In genomic region chr1:67685558-67686271, GRCh38 we compare ENCODE assay signal across 8 cellular contexts. TPM values are rescaled to one million over a fixed set of nuclear protein-coding genes. Genes with fewer than 3 reads are reported as not detected.
DNase-seq lines count a peak whose midpoint lies in the region; ATAC-seq lines count a peak whose summit lies in the region.

No MANE protein-coding gene starts in this region.

- peak overlapping the region; percentile 99 for H4K8ac ChIP-seq in mesenchymal stem cell (ENCODE audit: low read length)

- peaks cover 39% of the 10 kb centered on the region for H3K4me1 Mint-ChIP-seq in activated CD4-positive, alpha-beta T cell treated with anti-CD3 and anti-CD28 coated beads, Interleukin-2, amount 10 ng/mL, durations not matched to agents 7 days and 5 days

- peak overlapping the region; percentile 91 for H2BK120ac ChIP-seq in mesenchymal stem cell (ENCODE audit: low read depth, low read length)

- POLR2A ChIA-PET in activated CD4-positive, alpha-beta T cell treated with anti-CD3 and anti-CD28 coated beads, Interleukin-2, amount 10 ng/mL, durations not matched to agents 7 days and 5 days (lab: Charles Lee) = interaction anchor here (0.5 to 0.6 kb wide), 2 partner anchors 10 to 654 kb away, joined by 3 read pairs; no protein-coding TSS in a partner anchor

- 0% methylated on average over 66 of the region's 66 CpGs for WGBS in ectodermal cell, 2 experiments
- WGBS in mesenchymal stem cell = under 1% methylated on average over 55 of the region's 66 CpGs

- H3K36me3 ChIP-seq in ectodermal cell (ENCODE audit: control insufficient read depth, insufficient read depth, low read length) = peaks cover 4% of the 10 kb centered on the region
- H3K36me3 ChIP-seq in mesenchymal stem cell (ENCODE audit: control insufficient read depth in 1 of 2, insufficient read depth in 2 of 2, low read depth in 1 of 2, low read length in 2 of 2) = peaks cover 4 to 36% of the 10 kb centered on the region in 2 experiments

- peak overlapping the region; percentile 89 to 91 for H3K4ac ChIP-seq in mesenchymal stem cell (ENCODE audit: low read depth in 1 of 2, low read length in 2 of 2)

- H3K27ac ChIP-seq in ectodermal cell (ENCODE audit: insufficient read depth, low read depth, low read length, poor library complexity, severe bottlenecking) (peak overlapping the region; percentile 96), mesenchymal stem cell (ENCODE audit: low read length, poor library complexity, severe bottlenecking) (peak overlapping the region; percentile 94)

- H3K4me1 ChIP-seq in ectodermal cell (ENCODE audit: control insufficient read depth, insufficient read depth, low read length) (peaks cover 25% of the 10 kb centered on the region), mesenchymal stem cell (ENCODE audit: control insufficient read depth, insufficient read depth, low read depth, low read length) (peaks cover 5% of the 10 kb centered on the region)

- H3K9ac ChIP-seq in mesenchymal stem cell (ENCODE audit: low read length) = peak overlapping the region; percentile 98

- peak overlapping the region; percentile 97 to 98 for H3K18ac ChIP-seq in mesenchymal stem cell (ENCODE audit: low read depth in 1 of 2, low read length in 2 of 2)

- H3K4me3 ChIP-seq in ectodermal cell (ENCODE audit: insufficient read depth, low read depth, low read length) = peak overlapping the region; percentile 100
- H3K4me3 ChIP-seq in mesenchymal stem cell (ENCODE audit: insufficient read depth in 1 of 2, low read depth in 1 of 2, low read length in 2 of 2) = peak overlapping the region; percentile 90 to 91

- peak overlapping the region; percentile 20 for H2AK5ac ChIP-seq in mesenchymal stem cell (ENCODE audit: low read length, severe bottlenecking)

- peak overlapping the region; percentile 99 for H2BK5ac ChIP-seq in mesenchymal stem cell (ENCODE audit: low read depth, low read length, poor library complexity, severe bottlenecking)

- peak overlapping the region; percentile 98 for H2BK15ac ChIP-seq in mesenchymal stem cell (ENCODE audit: low read depth, poor library complexity, severe bottlenecking)

- peak overlapping the region; percentile 62 to 98 for H3K14ac ChIP-seq in mesenchymal stem cell (ENCODE audit: low read length in 2 of 2)

- H3K27me3 ChIP-seq in ectodermal cell (ENCODE audit: control insufficient read depth, insufficient read depth, low read length, poor library complexity, severe bottlenecking) = no peaks in the 10 kb centered on the region
- H3K27me3 ChIP-seq in mesenchymal stem cell (ENCODE audit: control insufficient read depth in 1 of 2, insufficient read depth in 1 of 2, low read length in 2 of 2) = no peaks in the 10 kb centered on the region

- H3K9me3 ChIP-seq in ectodermal cell (ENCODE audit: control insufficient read depth, low read length) (no peaks in the 10 kb centered on the region), mesenchymal stem cell (ENCODE audit: control insufficient read depth, low read length) (no peaks in the 10 kb centered on the region)

- peak overlapping the region; percentile 97 for H3K4me3 Mint-ChIP-seq in activated CD4-positive, alpha-beta T cell treated with anti-CD3 and anti-CD28 coated beads, Interleukin-2, amount 10 ng/mL, durations not matched to agents 7 days and 5 days

- no peaks in the 10 kb centered on the region for H3K9me3 Mint-ChIP-seq in activated CD4-positive, alpha-beta T cell treated with anti-CD3 and anti-CD28 coated beads, Interleukin-2, amount 10 ng/mL, durations not matched to agents 7 days and 5 days

- no peaks in the 10 kb centered on the region for H3K27me3 Mint-ChIP-seq in activated CD4-positive, alpha-beta T cell treated with anti-CD3 and anti-CD28 coated beads, Interleukin-2, amount 10 ng/mL, durations not matched to agents 7 days and 5 days

- ATAC-seq in GM21723 (IDR thresholded peaks at IDR 0.05; ENCODE audit: unreplicated experiment) = peak; percentile 21

- H4K91ac ChIP-seq in mesenchymal stem cell (ENCODE audit: low read length) = peak overlapping the region; percentile 99

- H3K23ac ChIP-seq in mesenchymal stem cell (ENCODE audit: low read length in 2 of 2) = peak overlapping the region; percentile 69 to 81

- CTCF ChIA-PET in activated CD4-positive, alpha-beta T cell treated with anti-CD3 and anti-CD28 coated beads, Interleukin-2, amount 10 ng/mL, durations not matched to agents 7 days and 5 days (lab: Charles Lee) = interaction anchor here (0.6 to 2.1 kb wide), 5 partner anchors 11 to 119 kb away, joined by 3 to 7 read pairs (median 4); no protein-coding TSS in a partner anchor

- peak overlapping the region; percentile 61 for H3K4me2 ChIP-seq in mesenchymal stem cell (ENCODE audit: low read length, poor library complexity, severe bottlenecking)

- DNase-seq in ELF-1 (ENCODE audit: low read depth, low spot score) = peak; percentile 51
- DNase-seq in LoVo (ENCODE audit: low spot score) = peak; percentile 36
- DNase-seq in activated CD4-positive, alpha-beta T cell treated with anti-CD3 and anti-CD28 coated beads, Interleukin-2, amount 10 ng/mL, durations not matched to agents 7 days and 5 days = peak; percentile 60
- DNase-seq in mesenchymal stem cell = peak; percentile 44
- DNase-seq in stimulated activated CD8-positive, alpha-beta memory T cell treated with anti-CD3 and anti-CD28 coated beads, Interleukin-2, amount 100 ng/mL, for 48 hours (ENCODE audit: low read depth in 2 of 2) = peak; percentile 46 to 47
- DNase-seq in SKM-1 treated with dmso at 0.1 percent for 144 hours (lab: John Stamatoyannopoulos, UW; ENCODE audit: unreplicated experiment) = no peak

- peak overlapping the region; percentile 38 to 67 for H2BK12ac ChIP-seq in mesenchymal stem cell (ENCODE audit: low read length in 2 of 2)

- H3K36me3 Mint-ChIP-seq in activated CD4-positive, alpha-beta T cell treated with anti-CD3 and anti-CD28 coated beads, Interleukin-2, amount 10 ng/mL, durations not matched to agents 7 days and 5 days (ENCODE audit: low read depth) = peaks cover 26% of the 10 kb centered on the region

- H3K79me1 ChIP-seq in mesenchymal stem cell (replicated peaks; ENCODE audit: low read length, poor library complexity, severe bottlenecking) = peaks cover 1% of the 10 kb centered on the region

- H3K27ac Mint-ChIP-seq in activated CD4-positive, alpha-beta T cell treated with anti-CD3 and anti-CD28 coated beads, Interleukin-2, amount 10 ng/mL, durations not matched to agents 7 days and 5 days = peak overlapping the region; percentile 99

- peak overlapping the region; percentile 37 for H2AFZ ChIP-seq in mesenchymal stem cell (ENCODE audit: low read depth, low read length)

RNA-seq across cellular contexts. Expression of gene GADD45A, which starts 0.7 kb away (rescaled TPM):
- total RNA-seq in activated CD4-positive, alpha-beta T cell treated with anti-CD3 and anti-CD28 coated beads, Interleukin-2, amount 10 ng/mL, durations not matched to agents 7 days and 5 days = 10 to 100 TPM; 14.2 to 16.6 TPM
- 54.0 TPM for polyA plus RNA-seq in ectodermal cell (2013, experiment 1 of 4)
- 46.8 TPM for polyA plus RNA-seq in ectodermal cell (2013, experiment 2 of 4)
- 35.4 TPM for polyA plus RNA-seq in ectodermal cell (2013, experiment 3 of 4)
- 40.9 TPM for polyA plus RNA-seq in ectodermal cell (2013, experiment 4 of 4)
- 46.4 TPM for polyA plus RNA-seq in mesenchymal stem cell (2013, experiment 1 of 2)
- 48.5 TPM for polyA plus RNA-seq in mesenchymal stem cell (2013, experiment 2 of 2)
